Comparison of ENCODE assay signal across 16 cellular contexts in the genomic region with DNA sequence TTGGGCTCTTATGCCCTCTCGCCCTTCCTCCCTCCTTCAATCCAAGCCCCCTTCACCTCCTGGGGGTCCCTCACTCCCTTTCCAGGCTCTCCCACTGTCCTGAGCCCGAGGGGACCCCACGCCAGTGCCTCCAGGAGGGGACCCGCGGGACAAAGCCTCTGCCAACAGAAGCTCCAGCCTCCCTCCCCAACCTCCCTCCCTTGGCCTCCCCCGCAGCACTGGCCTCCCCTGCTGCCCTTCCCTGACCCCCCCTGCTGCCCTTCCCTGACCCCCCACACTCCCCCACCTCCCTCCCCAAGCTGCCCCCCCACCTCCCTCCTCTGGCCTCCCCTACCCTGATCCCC.
A peak's percentile ranks its signal among the peaks of the same experiment; 100 is the strongest.
DNase-seq lines count a peak whose midpoint lies in the region; ATAC-seq and TF ChIP-seq lines count a peak whose summit lies in the region.
"Had no signal": no experiment of that assay in that cellular context is flagged by ENCODE, and none has a peak within 500 bp of the region (broad histone marks: within the 10 kb centered on the region; RNA-seq: fewer than 3 reads in every experiment).

No MANE protein-coding gene starts in this region.

- TF ChIP-seq EP300 in SK-N-SH (IDR thresholded peaks at IDR 0.05; ENCODE audit: borderline replicate concordance in 1 of 2, low read depth in 1 of 2, low read length in 1 of 2) (no peak), esophagus muscularis mucosa (IDR thresholded peaks at IDR 0.05) (no peak)

- no peak overlapping the region for H2AFZ ChIP-seq in SK-N-SH (ENCODE audit: low read depth)
- no peak overlapping the region for H2AFZ ChIP-seq in neuronal stem cell (ENCODE audit: low read length)
- H2AFZ ChIP-seq: GM23338 had no signal

- H4K91ac ChIP-seq in neuronal stem cell (ENCODE audit: low read depth, low read length, poor library complexity), result no peak overlapping the region

- H3K27ac ChIP-seq in SK-N-SH (ENCODE audit: low read depth in 2 of 2, low read length in 1 of 2) (no peak overlapping the region), esophagus muscularis mucosa (replicated peaks in 1 of 4) (no peak overlapping the region), neuronal stem cell (replicated peaks; ENCODE audit: low read length) (no peak overlapping the region)
- H3K27ac ChIP-seq: 22Rv1 had no signal

- no peak for TF ChIP-seq POLR2A in esophagus muscularis mucosa (IDR thresholded peaks at IDR 0.05; ENCODE audit: low read depth)

- H3K36me3 ChIP-seq in SK-N-SH (replicated peaks in 1 of 2; ENCODE audit: control insufficient read depth in 1 of 2, insufficient read depth in 2 of 2, low read length in 1 of 2) (no peaks in the 10 kb centered on the region), esophagus muscularis mucosa (peaks cover 0 to 30% (median 13%) of the 10 kb centered on the region in 4 donors), neuronal stem cell (replicated peaks in 1 of 2; ENCODE audit: control insufficient read depth in 2 of 2, insufficient read depth in 2 of 2, low read length in 2 of 2) (no peaks in the 10 kb centered on the region)

- H3K79me2 ChIP-seq in SK-N-SH (ENCODE audit: insufficient read depth), result no peaks in the 10 kb centered on the region

- peak overlapping the region; percentile 94 for H3K14ac ChIP-seq in neuronal stem cell (ENCODE audit: low read length)

- H3K23ac ChIP-seq in neuronal stem cell (ENCODE audit: low read depth, low read length, poor library complexity), result no peak overlapping the region

- WGBS in SK-N-SH (ENCODE audit: low lambda C conversion rate), result 88% methylated on average over 6 of the region's 6 CpGs
- WGBS in esophagus muscularis mucosa, result 82% methylated on average over 6 of the region's 6 CpGs
- WGBS in neuronal stem cell (ENCODE audit: extremely low coverage in 2 of 2, insufficient read length in 2 of 2, insufficient replicate concordance in 1 of 2), 2 donors, result no CpG with 5 or more reads among the region's 6 CpGs

- intact Hi-C loops in esophagus muscularis mucosa (cut with DNase I), result no loop called here

- CTCF ChIA-PET in SK-N-SH (lab: Yijun Ruan, JAX) (no interaction called here), HEK293T (lab: Yijun Ruan, JAX) (no interaction called here)

- no peak overlapping the region for H2BK5ac ChIP-seq in neuronal stem cell (ENCODE audit: low read length)

- H3K27me3 ChIP-seq in SK-N-SH (ENCODE audit: insufficient read depth), result no peaks in the 10 kb centered on the region
- no peaks in the 10 kb centered on the region for H3K27me3 ChIP-seq in esophagus muscularis mucosa
- H3K27me3 ChIP-seq in neuronal stem cell (ENCODE audit: control insufficient read depth in 3 of 3, insufficient read depth in 3 of 3, low read depth in 1 of 3, low read length in 3 of 3), result peaks cover 0 to 28% (median 4%) of the 10 kb centered on the region in 3 experiments

- TF ChIP-seq CTCF in SK-N-SH (IDR thresholded peaks at IDR 0.05) (no peak), esophagus muscularis mucosa (IDR thresholded peaks at IDR 0.05) (no peak)

- no peak for TF ChIP-seq RAD21 in SK-N-SH (IDR thresholded peaks at IDR 0.05; ENCODE audit: low read length)

- H4K8ac ChIP-seq in neuronal stem cell (ENCODE audit: low read depth, low read length), result no peak overlapping the region

- peak overlapping the region; percentile 81 for H3K18ac ChIP-seq in neuronal stem cell (ENCODE audit: low read length)

- no peak overlapping the region for H3K4me3 ChIP-seq in SK-N-SH (ENCODE audit: low read depth in 2 of 2, low read length in 1 of 2)
- no peak overlapping the region for H3K4me3 ChIP-seq in esophagus muscularis mucosa
- no peak overlapping the region for H3K4me3 ChIP-seq in neuronal stem cell (ENCODE audit: low read length in 2 of 2)
- H3K4me3 ChIP-seq: A549, GM23338, K562 had no signal

- H3K4ac ChIP-seq in neuronal stem cell (ENCODE audit: low read length), result no peak overlapping the region

- H3F3A ChIP-seq in SK-N-SH (replicated peaks; ENCODE audit: insufficient read depth), result peaks cover 11% of the 10 kb centered on the region

- no peaks in the 10 kb centered on the region for H3K4me1 ChIP-seq in SK-N-SH (ENCODE audit: control insufficient read depth in 1 of 2, insufficient read depth in 2 of 2, low read depth in 1 of 2, low read length in 1 of 2)
- H3K4me1 ChIP-seq in esophagus muscularis mucosa, result no peaks in the 10 kb centered on the region
- peaks cover 0 to 8% of the 10 kb centered on the region in 2 donors for H3K4me1 ChIP-seq in neuronal stem cell (ENCODE audit: control insufficient read depth in 2 of 2, insufficient read depth in 1 of 2, low read depth in 1 of 2, low read length in 2 of 2)

- H3K9me3 ChIP-seq in SK-N-SH (peaks cover 2% of the 10 kb centered on the region; the same call in 1 of the 2 replicates), esophagus muscularis mucosa (peaks cover 0 to 15% (median 3%) of the 10 kb centered on the region in 4 donors), neuronal stem cell (replicated peaks in 1 of 2; ENCODE audit: control insufficient read depth in 2 of 2, insufficient read depth in 1 of 2, low read depth in 1 of 2, low read length in 2 of 2) (peaks cover 0 to 2% of the 10 kb centered on the region in 2 donors)

- no peak overlapping the region for H3K9ac ChIP-seq in SK-N-SH
- H3K9ac ChIP-seq in neuronal stem cell (ENCODE audit: low read depth, low read length, poor library complexity), result no peak overlapping the region

- DNase-seq in SK-N-SH (peak; percentile 31), HEK293T (ENCODE audit: extremely low spot score) (peak; percentile 5), esophagus muscularis mucosa (ENCODE audit: extremely low spot score) (peak; percentile 21), neuronal stem cell (ENCODE audit: low spot score) (no peak), HT-29 (ENCODE audit: low spot score) (no peak), NCI-H1048 (lab: John Stamatoyannopoulos, UW) (no peak)
- DNase-seq: AML-193; CD4-positive, alpha-beta memory T cell; DMS53; DND-41 had no signal

- peak overlapping the region; percentile 84 for H2AK5ac ChIP-seq in neuronal stem cell (ENCODE audit: low read depth, low read length)

- no peaks in the 10 kb centered on the region for H3K79me1 ChIP-seq in neuronal stem cell (ENCODE audit: low read depth, low read length)

- no peaks in the 10 kb centered on the region for H4K20me1 ChIP-seq in SK-N-SH (ENCODE audit: insufficient read depth)

- POLR2A ChIA-PET in SK-N-SH (lab: Yijun Ruan, JAX) (no interaction called here), HEK293T (lab: Yijun Ruan, JAX) (interaction anchor here (1.1 kb wide), 1 partner anchor 91 kb away, joined by 3 read pairs; no protein-coding TSS in a partner anchor)

- H3K4me2 ChIP-seq in SK-N-SH (no peak overlapping the region), neuronal stem cell (ENCODE audit: insufficient read depth, low read length, poor library complexity, severe bottlenecking) (no peak overlapping the region)
- H3K4me2 ChIP-seq: A549, GM23338 had no signal

- peak overlapping the region; percentile 16 for H2BK12ac ChIP-seq in neuronal stem cell (ENCODE audit: low read length)

- H2BK15ac ChIP-seq in neuronal stem cell (ENCODE audit: low read length), result peak overlapping the region; percentile 85

- H2BK120ac ChIP-seq in neuronal stem cell (ENCODE audit: low read depth, low read length), result peak overlapping the region; percentile 96

- ATAC-seq in SK-N-SH treated with all-trans-retinoic acid at 6 μM for 48 hours (no peak), HG03354 (IDR thresholded peaks at IDR 0.05; ENCODE audit: poor library complexity, severe bottlenecking, unreplicated experiment) (no peak)
- ATAC-seq: K562 had no signal

- no peaks in the 10 kb centered on the region for H3K9me2 ChIP-seq in SK-N-SH

TF ChIP-seq in SK-N-SH, 30 proteins besides CTCF, POLR2A, EP300 and RAD21:
- no peak for TF ChIP-seq RCOR1 (IDR thresholded peaks at IDR 0.05; ENCODE audit: low read length)
- no peak for TF ChIP-seq SMC3 (IDR thresholded peaks at IDR 0.05; ENCODE audit: low read depth, low read length)
- TF ChIP-seq, protein P1, sequence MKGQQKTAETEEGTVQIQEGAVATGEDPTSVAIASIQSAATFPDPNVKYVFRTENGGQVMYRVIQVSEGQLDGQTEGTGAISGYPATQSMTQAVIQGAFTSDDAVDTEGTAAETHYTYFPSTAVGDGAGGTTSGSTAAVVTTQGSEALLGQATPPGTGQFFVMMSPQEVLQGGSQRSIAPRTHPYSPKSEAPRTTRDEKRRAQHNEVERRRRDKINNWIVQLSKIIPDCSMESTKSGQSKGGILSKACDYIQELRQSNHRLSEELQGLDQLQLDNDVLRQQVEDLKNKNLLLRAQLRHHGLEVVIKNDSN (IDR thresholded peaks at IDR 0.05; ENCODE audit: borderline replicate concordance, low read depth), result no peak

TF ChIP-seq in SK-N-SH treated with all-trans-retinoic acid at 6 μM for 48 hours, 23 proteins besides CTCF, POLR2A, EP300 and RAD21 (continues in another document):
- no peak for TF ChIP-seq BACH2 (CRISPR knock-in tag; IDR thresholded peaks at IDR 0.05; ENCODE audit: borderline replicate concordance)
- TF ChIP-seq ZNF565 (CRISPR knock-in tag; conservative IDR thresholded peaks at IDR 0.05; ENCODE audit: low read depth), result no peak
- TF ChIP-seq ARNTL (CRISPR knock-in tag; IDR thresholded peaks at IDR 0.05; ENCODE audit: borderline replicate concordance, low read depth), result no peak
- TF ChIP-seq ZNF8 (CRISPR knock-in tag; IDR thresholded peaks at IDR 0.05), result no peak

TF ChIP-seq in HEK293T, 16 proteins besides CTCF, POLR2A, EP300 and RAD21:
- TF ChIP-seq TARDBP (IDR thresholded peaks at IDR 0.05), result no peak
- TF ChIP-seq L3MBTL2 (conservative IDR thresholded peaks at IDR 0.05), result no peak
- TF ChIP-seq SUZ12 (IDR thresholded peaks at IDR 0.05), result no peak
- TF ChIP-seq, protein P2, sequence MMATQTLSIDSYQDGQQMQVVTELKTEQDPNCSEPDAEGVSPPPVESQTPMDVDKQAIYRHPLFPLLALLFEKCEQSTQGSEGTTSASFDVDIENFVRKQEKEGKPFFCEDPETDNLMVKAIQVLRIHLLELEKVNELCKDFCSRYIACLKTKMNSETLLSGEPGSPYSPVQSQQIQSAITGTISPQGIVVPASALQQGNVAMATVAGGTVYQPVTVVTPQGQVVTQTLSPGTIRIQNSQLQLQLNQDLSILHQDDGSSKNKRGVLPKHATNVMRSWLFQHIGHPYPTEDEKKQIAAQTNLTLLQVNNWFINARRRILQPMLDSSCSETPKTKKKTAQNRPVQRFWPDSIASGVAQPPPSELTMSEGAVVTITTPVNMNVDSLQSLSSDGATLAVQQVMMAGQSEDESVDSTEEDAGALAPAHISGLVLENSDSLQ (IDR thresholded peaks at IDR 0.05), result no peak
- no peak for TF ChIP-seq ZNF384 (IDR thresholded peaks at IDR 0.05)
- TF ChIP-seq ELF4 (IDR thresholded peaks at IDR 0.05), result no peak
- TF ChIP-seq NFRKB (IDR thresholded peaks at IDR 0.05), result no peak
- no peak for TF ChIP-seq ARNT (IDR thresholded peaks at IDR 0.05)
- TF ChIP-seq LEF1 (IDR thresholded peaks at IDR 0.05; ENCODE audit: borderline replicate concordance), result no peak
- TF ChIP-seq SP1 (IDR thresholded peaks at IDR 0.05), result no peak
- TF ChIP-seq FOXA1 (IDR thresholded peaks at IDR 0.05), result no peak
- TF ChIP-seq BHLHE40 (IDR thresholded peaks at IDR 0.05; ENCODE audit: borderline replicate concordance), result no peak
- TF ChIP-seq FOXK2 (IDR thresholded peaks at IDR 0.05), result no peak
- TF ChIP-seq FOXM1 (IDR thresholded peaks at IDR 0.05; ENCODE audit: borderline replicate concordance), result no peak

Comparison
In these comparisons a context has a peak if more than half of its experiments do, and no peak if none do; other contexts are left out.
1. DNase-seq: peak in SK-N-SH (single experiment), HEK293T (single experiment) and esophagus muscularis mucosa (single experiment); none in neuronal stem cell (single experiment), HT-29 (single experiment) and NCI-H1048 (single experiment).